In genomic region chr10:63707254-63707910, GRCh38 we compare ENCODE assay signal across 1 cellular context.
TF ChIP-seq lines count a peak whose summit lies in the region.

No MANE protein-coding gene starts in this region.

TF ChIP-seq in K562, 482 proteins besides CTCF, POLR2A, EP300 and RAD21 (continued from another document and continues in another):
- TF ChIP-seq CBX8 (IDR thresholded peaks at IDR 0.05; ENCODE audit: borderline replicate concordance, extremely low read depth, low read depth, low read length, poor library complexity, severe bottlenecking) (no peak), ATF3 (IDR thresholded peaks at IDR 0.05) (peak; percentile 99), ATF3 (CRISPR knock-in tag; conservative IDR thresholded peaks at IDR 0.05) (peak; percentile 72; the same call in 1 of the 2 replicates), RAD51 (IDR thresholded peaks at IDR 0.05; ENCODE audit: borderline replicate concordance, low read depth) (no peak), ZNF696 (CRISPR knock-in tag; conservative IDR thresholded peaks at IDR 0.05) (no peak), MEF2D (tag; conservative IDR thresholded peaks at IDR 0.05; ENCODE audit: low read depth) (no peak), ZBTB33 (CRISPR knock-in tag; IDR thresholded peaks at IDR 0.05) (no peak), POLR3G (IDR thresholded peaks at IDR 0.05; ENCODE audit: extremely low read depth, insufficient read length, insufficient replicate concordance) (no peak), PTTG1 (tag; IDR thresholded peaks at IDR 0.05; ENCODE audit: low read depth) (no peak), ZNF75A (CRISPR knock-in tag; IDR thresholded peaks at IDR 0.05) (no peak), EWSR1 (IDR thresholded peaks at IDR 0.05; ENCODE audit: borderline replicate concordance, low read depth, partially characterized antibody) (no peak), ZNF699 (CRISPR knock-in tag; IDR thresholded peaks at IDR 0.05; ENCODE audit: insufficient replicate concordance) (no peak), CGGBP1 (CRISPR knock-in tag; IDR thresholded peaks at IDR 0.05) (no peak), ARID2 (IDR thresholded peaks at IDR 0.05) (no peak), NCOA1 (IDR thresholded peaks at IDR 0.05; ENCODE audit: low read depth) (0 out of 2 replicates have a peak, but pooled peaks have one; percentile 27), SMARCA5 (IDR thresholded peaks at IDR 0.05) (no peak), ZNF280B (CRISPR knock-in tag; IDR thresholded peaks at IDR 0.05) (no peak), MTA2 (IDR thresholded peaks at IDR 0.05; ENCODE audit: low read depth) (no peak), IFI16 (CRISPR knock-in tag; IDR thresholded peaks at IDR 0.05) (no peak), THAP7 (CRISPR knock-in tag; IDR thresholded peaks at IDR 0.05) (no peak), RB1 (IDR thresholded peaks at IDR 0.05; ENCODE audit: low read depth) (no peak), ESRRA (IDR thresholded peaks at IDR 0.05; ENCODE audit: borderline replicate concordance, low read depth) (no peak), E2F4 (CRISPR knock-in tag; IDR thresholded peaks at IDR 0.05; ENCODE audit: low read depth) (no peak)
- TF ChIP-seq, protein P1, sequence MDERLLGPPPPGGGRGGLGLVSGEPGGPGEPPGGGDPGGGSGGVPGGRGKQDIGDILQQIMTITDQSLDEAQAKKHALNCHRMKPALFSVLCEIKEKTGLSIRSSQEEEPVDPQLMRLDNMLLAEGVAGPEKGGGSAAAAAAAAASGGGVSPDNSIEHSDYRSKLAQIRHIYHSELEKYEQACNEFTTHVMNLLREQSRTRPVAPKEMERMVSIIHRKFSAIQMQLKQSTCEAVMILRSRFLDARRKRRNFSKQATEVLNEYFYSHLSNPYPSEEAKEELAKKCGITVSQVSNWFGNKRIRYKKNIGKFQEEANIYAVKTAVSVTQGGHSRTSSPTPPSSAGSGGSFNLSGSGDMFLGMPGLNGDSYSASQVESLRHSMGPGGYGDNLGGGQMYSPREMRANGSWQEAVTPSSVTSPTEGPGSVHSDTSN (CRISPR knock-in tag; IDR thresholded peaks at IDR 0.05; ENCODE audit: low read depth): no peak
- TF ChIP-seq, protein P1 (tag; conservative IDR thresholded peaks at IDR 0.05; ENCODE audit: low read depth): no peak
- TF ChIP-seq, protein P2, sequence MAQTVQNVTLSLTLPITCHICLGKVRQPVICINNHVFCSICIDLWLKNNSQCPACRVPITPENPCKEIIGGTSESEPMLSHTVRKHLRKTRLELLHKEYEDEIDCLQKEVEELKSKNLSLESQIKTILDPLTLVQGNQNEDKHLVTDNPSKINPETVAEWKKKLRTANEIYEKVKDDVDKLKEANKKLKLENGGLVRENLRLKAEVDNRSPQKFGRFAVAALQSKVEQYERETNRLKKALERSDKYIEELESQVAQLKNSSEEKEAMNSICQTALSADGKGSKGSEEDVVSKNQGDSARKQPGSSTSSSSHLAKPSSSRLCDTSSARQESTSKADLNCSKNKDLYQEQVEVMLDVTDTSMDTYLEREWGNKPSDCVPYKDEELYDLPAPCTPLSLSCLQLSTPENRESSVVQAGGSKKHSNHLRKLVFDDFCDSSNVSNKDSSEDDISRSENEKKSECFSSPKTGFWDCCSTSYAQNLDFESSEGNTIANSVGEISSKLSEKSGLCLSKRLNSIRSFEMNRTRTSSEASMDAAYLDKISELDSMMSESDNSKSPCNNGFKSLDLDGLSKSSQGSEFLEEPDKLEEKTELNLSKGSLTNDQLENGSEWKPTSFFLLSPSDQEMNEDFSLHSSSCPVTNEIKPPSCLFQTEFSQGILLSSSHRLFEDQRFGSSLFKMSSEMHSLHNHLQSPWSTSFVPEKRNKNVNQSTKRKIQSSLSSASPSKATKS (CRISPR knock-in tag; IDR thresholded peaks at IDR 0.05): no peak
- TF ChIP-seq, protein P3, sequence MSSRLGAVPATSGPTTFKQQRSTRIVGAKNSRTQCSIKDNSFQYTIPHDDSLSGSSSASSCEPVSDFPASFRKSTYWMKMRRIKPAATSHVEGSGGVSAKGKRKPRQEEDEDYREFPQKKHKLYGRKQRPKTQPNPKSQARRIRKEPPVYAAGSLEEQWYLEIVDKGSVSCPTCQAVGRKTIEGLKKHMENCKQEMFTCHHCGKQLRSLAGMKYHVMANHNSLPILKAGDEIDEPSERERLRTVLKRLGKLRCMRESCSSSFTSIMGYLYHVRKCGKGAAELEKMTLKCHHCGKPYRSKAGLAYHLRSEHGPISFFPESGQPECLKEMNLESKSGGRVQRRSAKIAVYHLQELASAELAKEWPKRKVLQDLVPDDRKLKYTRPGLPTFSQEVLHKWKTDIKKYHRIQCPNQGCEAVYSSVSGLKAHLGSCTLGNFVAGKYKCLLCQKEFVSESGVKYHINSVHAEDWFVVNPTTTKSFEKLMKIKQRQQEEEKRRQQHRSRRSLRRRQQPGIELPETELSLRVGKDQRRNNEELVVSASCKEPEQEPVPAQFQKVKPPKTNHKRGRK (tag; IDR thresholded peaks at IDR 0.05): no peak
- TF ChIP-seq, protein P4, sequence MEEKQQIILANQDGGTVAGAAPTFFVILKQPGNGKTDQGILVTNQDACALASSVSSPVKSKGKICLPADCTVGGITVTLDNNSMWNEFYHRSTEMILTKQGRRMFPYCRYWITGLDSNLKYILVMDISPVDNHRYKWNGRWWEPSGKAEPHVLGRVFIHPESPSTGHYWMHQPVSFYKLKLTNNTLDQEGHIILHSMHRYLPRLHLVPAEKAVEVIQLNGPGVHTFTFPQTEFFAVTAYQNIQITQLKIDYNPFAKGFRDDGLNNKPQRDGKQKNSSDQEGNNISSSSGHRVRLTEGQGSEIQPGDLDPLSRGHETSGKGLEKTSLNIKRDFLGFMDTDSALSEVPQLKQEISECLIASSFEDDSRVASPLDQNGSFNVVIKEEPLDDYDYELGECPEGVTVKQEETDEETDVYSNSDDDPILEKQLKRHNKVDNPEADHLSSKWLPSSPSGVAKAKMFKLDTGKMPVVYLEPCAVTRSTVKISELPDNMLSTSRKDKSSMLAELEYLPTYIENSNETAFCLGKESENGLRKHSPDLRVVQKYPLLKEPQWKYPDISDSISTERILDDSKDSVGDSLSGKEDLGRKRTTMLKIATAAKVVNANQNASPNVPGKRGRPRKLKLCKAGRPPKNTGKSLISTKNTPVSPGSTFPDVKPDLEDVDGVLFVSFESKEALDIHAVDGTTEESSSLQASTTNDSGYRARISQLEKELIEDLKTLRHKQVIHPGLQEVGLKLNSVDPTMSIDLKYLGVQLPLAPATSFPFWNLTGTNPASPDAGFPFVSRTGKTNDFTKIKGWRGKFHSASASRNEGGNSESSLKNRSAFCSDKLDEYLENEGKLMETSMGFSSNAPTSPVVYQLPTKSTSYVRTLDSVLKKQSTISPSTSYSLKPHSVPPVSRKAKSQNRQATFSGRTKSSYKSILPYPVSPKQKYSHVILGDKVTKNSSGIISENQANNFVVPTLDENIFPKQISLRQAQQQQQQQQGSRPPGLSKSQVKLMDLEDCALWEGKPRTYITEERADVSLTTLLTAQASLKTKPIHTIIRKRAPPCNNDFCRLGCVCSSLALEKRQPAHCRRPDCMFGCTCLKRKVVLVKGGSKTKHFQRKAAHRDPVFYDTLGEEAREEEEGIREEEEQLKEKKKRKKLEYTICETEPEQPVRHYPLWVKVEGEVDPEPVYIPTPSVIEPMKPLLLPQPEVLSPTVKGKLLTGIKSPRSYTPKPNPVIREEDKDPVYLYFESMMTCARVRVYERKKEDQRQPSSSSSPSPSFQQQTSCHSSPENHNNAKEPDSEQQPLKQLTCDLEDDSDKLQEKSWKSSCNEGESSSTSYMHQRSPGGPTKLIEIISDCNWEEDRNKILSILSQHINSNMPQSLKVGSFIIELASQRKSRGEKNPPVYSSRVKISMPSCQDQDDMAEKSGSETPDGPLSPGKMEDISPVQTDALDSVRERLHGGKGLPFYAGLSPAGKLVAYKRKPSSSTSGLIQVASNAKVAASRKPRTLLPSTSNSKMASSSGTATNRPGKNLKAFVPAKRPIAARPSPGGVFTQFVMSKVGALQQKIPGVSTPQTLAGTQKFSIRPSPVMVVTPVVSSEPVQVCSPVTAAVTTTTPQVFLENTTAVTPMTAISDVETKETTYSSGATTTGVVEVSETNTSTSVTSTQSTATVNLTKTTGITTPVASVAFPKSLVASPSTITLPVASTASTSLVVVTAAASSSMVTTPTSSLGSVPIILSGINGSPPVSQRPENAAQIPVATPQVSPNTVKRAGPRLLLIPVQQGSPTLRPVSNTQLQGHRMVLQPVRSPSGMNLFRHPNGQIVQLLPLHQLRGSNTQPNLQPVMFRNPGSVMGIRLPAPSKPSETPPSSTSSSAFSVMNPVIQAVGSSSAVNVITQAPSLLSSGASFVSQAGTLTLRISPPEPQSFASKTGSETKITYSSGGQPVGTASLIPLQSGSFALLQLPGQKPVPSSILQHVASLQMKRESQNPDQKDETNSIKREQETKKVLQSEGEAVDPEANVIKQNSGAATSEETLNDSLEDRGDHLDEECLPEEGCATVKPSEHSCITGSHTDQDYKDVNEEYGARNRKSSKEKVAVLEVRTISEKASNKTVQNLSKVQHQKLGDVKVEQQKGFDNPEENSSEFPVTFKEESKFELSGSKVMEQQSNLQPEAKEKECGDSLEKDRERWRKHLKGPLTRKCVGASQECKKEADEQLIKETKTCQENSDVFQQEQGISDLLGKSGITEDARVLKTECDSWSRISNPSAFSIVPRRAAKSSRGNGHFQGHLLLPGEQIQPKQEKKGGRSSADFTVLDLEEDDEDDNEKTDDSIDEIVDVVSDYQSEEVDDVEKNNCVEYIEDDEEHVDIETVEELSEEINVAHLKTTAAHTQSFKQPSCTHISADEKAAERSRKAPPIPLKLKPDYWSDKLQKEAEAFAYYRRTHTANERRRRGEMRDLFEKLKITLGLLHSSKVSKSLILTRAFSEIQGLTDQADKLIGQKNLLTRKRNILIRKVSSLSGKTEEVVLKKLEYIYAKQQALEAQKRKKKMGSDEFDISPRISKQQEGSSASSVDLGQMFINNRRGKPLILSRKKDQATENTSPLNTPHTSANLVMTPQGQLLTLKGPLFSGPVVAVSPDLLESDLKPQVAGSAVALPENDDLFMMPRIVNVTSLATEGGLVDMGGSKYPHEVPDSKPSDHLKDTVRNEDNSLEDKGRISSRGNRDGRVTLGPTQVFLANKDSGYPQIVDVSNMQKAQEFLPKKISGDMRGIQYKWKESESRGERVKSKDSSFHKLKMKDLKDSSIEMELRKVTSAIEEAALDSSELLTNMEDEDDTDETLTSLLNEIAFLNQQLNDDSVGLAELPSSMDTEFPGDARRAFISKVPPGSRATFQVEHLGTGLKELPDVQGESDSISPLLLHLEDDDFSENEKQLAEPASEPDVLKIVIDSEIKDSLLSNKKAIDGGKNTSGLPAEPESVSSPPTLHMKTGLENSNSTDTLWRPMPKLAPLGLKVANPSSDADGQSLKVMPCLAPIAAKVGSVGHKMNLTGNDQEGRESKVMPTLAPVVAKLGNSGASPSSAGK (IDR thresholded peaks at IDR 0.05): no peak
